Comparison of ENCODE assay signal across 1 cellular context in the genomic region with DNA sequence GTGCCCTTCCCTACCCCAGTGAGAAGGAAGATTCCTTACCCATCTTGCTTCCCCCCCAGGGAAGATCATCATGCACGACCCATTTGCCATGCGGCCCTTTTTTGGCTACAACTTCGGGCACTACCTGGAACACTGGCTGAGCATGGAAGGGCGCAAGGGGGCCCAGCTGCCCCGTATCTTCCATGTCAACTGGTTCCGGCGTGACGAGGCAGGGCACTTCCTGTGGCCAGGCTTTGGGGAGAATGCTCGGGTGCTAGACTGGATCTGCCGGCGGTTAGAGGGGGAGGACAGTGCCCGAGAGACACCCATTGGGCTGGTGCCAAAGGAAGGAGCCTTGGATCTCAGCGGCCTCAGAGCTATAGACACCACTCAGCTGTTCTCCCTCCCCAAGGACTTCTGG.
TF ChIP-seq lines count a peak whose summit lies in the region.

No MANE protein-coding gene starts in this region.

TF ChIP-seq in HepG2, 621 proteins besides CTCF, POLR2A, EP300 and RAD21 (continued from another document and continues in another):
- TF ChIP-seq ATF7 (IDR thresholded peaks at IDR 0.05) (no peak), ATF7 (CRISPR knock-in tag; IDR thresholded peaks at IDR 0.05) (0 out of 2 replicates have a peak, but pooled peaks have one; percentile 45), RARG (CRISPR knock-in tag; IDR thresholded peaks at IDR 0.05; ENCODE audit: low read depth) (no peak), ZNF709 (CRISPR knock-in tag; IDR thresholded peaks at IDR 0.05) (no peak), HIVEP1 (CRISPR knock-in tag; IDR thresholded peaks at IDR 0.05) (peak; percentile 83; the same call in 1 of the 2 replicates), NRL (CRISPR knock-in tag; IDR thresholded peaks at IDR 0.05; ENCODE audit: borderline replicate concordance) (peak; percentile 33; the same call in 1 of the 2 replicates), NFATC3 (CRISPR knock-in tag; IDR thresholded peaks at IDR 0.05) (no peak), ATRX (CRISPR knock-in tag; IDR thresholded peaks at IDR 0.05; ENCODE audit: borderline replicate concordance) (no peak), ZNF891 (CRISPR knock-in tag; IDR thresholded peaks at IDR 0.05) (peak; percentile 57; the same call in 1 of the 2 replicates), POLR2AphosphoS5 (IDR thresholded peaks at IDR 0.05; ENCODE audit: low read depth, low read length) (peak; percentile 37; the same call in 1 of the 2 replicates), ZNF556 (CRISPR knock-in tag; IDR thresholded peaks at IDR 0.05; ENCODE audit: borderline replicate concordance) (no peak), ZNF768 (CRISPR knock-in tag; IDR thresholded peaks at IDR 0.05) (peak; percentile 36; the same call in 1 of the 2 replicates), ZNF678 (CRISPR knock-in tag; IDR thresholded peaks at IDR 0.05) (no peak), AGO2 (optimal IDR thresholded peaks at IDR 0.05; ENCODE audit: low read depth, low read length) (peak; percentile 91), AKAP8 (CRISPR knock-in tag; IDR thresholded peaks at IDR 0.05) (0 out of 2 replicates have a peak, but pooled peaks have one; percentile 1), ZNF225 (CRISPR knock-in tag; IDR thresholded peaks at IDR 0.05) (peak; percentile 52; the same call in 1 of the 2 replicates), ZNF552 (CRISPR knock-in tag; IDR thresholded peaks at IDR 0.05; ENCODE audit: borderline replicate concordance) (no peak), ZNF501 (CRISPR knock-in tag; IDR thresholded peaks at IDR 0.05) (0 out of 2 replicates have a peak, but pooled peaks have one; percentile 7), ESRRA (CRISPR knock-in tag; IDR thresholded peaks at IDR 0.05; ENCODE audit: low read depth) (no peak), ZNF761 (CRISPR knock-in tag; conservative IDR thresholded peaks at IDR 0.05) (0 out of 2 replicates have a peak, but pooled peaks have one; percentile 43), ZNF335 (CRISPR knock-in tag; IDR thresholded peaks at IDR 0.05) (no peak), POLR2G (IDR thresholded peaks at IDR 0.05; ENCODE audit: low read depth, low read length) (peak; percentile 66), ELF4 (CRISPR knock-in tag; IDR thresholded peaks at IDR 0.05; ENCODE audit: borderline replicate concordance) (no peak), MAFG (CRISPR knock-in tag; IDR thresholded peaks at IDR 0.05) (no peak), ZNF605 (CRISPR knock-in tag; IDR thresholded peaks at IDR 0.05) (no peak), ETV5 (CRISPR knock-in tag; IDR thresholded peaks at IDR 0.05; ENCODE audit: borderline replicate concordance) (no peak), ARNT2 (CRISPR knock-in tag; IDR thresholded peaks at IDR 0.05; ENCODE audit: low read depth) (no peak), ZNF776 (CRISPR knock-in tag; IDR thresholded peaks at IDR 0.05) (0 out of 2 replicates have a peak, but pooled peaks have one; percentile 34), XRCC5 (optimal IDR thresholded peaks at IDR 0.05; ENCODE audit: low read length) (no peak), ZNF264 (CRISPR knock-in tag; IDR thresholded peaks at IDR 0.05) (no peak), ZNF607 (CRISPR knock-in tag; IDR thresholded peaks at IDR 0.05; ENCODE audit: borderline replicate concordance) (no peak), ATAD3A (CRISPR knock-in tag; IDR thresholded peaks at IDR 0.05) (no peak), ZFP36 (IDR thresholded peaks at IDR 0.05; ENCODE audit: borderline replicate concordance, low read depth, low read length, partially characterized antibody) (no peak), ZSCAN31 (CRISPR knock-in tag; IDR thresholded peaks at IDR 0.05; ENCODE audit: low read depth) (no peak), ZNF350 (CRISPR knock-in tag; IDR thresholded peaks at IDR 0.05; ENCODE audit: borderline replicate concordance, low read depth) (no peak; the same call in 1 of the 2 replicates)
- TF ChIP-seq, protein P1, sequence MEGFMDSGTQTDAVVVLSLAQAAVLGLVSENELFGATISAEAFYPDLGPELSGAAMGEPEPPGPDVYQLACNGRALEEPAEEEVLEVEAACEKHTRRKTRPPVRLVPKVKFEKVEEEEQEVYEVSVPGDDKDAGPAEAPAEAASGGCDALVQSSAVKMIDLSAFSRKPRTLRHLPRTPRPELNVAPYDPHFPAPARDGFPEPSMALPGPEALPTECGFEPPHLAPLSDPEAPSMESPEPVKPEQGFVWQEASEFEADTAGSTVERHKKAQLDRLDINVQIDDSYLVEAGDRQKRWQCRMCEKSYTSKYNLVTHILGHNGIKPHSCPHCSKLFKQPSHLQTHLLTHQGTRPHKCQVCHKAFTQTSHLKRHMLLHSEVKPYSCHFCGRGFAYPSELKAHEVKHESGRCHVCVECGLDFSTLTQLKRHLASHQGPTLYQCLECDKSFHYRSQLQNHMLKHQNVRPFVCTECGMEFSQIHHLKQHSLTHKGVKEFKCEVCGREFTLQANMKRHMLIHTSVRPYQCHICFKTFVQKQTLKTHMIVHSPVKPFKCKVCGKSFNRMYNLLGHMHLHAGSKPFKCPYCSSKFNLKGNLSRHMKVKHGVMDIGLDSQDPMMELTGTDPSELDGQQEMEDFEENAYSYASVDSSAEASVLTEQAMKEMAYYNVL (CRISPR knock-in tag; IDR thresholded peaks at IDR 0.05; ENCODE audit: borderline replicate concordance): 0 out of 2 replicates have a peak, but pooled peaks have one; percentile 19
- TF ChIP-seq, protein P2, sequence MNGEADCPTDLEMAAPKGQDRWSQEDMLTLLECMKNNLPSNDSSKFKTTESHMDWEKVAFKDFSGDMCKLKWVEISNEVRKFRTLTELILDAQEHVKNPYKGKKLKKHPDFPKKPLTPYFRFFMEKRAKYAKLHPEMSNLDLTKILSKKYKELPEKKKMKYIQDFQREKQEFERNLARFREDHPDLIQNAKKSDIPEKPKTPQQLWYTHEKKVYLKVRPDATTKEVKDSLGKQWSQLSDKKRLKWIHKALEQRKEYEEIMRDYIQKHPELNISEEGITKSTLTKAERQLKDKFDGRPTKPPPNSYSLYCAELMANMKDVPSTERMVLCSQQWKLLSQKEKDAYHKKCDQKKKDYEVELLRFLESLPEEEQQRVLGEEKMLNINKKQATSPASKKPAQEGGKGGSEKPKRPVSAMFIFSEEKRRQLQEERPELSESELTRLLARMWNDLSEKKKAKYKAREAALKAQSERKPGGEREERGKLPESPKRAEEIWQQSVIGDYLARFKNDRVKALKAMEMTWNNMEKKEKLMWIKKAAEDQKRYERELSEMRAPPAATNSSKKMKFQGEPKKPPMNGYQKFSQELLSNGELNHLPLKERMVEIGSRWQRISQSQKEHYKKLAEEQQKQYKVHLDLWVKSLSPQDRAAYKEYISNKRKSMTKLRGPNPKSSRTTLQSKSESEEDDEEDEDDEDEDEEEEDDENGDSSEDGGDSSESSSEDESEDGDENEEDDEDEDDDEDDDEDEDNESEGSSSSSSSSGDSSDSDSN (CRISPR knock-in tag; IDR thresholded peaks at IDR 0.05): 0 out of 2 replicates have a peak, but pooled peaks have one; percentile 41
- TF ChIP-seq, protein P3, sequence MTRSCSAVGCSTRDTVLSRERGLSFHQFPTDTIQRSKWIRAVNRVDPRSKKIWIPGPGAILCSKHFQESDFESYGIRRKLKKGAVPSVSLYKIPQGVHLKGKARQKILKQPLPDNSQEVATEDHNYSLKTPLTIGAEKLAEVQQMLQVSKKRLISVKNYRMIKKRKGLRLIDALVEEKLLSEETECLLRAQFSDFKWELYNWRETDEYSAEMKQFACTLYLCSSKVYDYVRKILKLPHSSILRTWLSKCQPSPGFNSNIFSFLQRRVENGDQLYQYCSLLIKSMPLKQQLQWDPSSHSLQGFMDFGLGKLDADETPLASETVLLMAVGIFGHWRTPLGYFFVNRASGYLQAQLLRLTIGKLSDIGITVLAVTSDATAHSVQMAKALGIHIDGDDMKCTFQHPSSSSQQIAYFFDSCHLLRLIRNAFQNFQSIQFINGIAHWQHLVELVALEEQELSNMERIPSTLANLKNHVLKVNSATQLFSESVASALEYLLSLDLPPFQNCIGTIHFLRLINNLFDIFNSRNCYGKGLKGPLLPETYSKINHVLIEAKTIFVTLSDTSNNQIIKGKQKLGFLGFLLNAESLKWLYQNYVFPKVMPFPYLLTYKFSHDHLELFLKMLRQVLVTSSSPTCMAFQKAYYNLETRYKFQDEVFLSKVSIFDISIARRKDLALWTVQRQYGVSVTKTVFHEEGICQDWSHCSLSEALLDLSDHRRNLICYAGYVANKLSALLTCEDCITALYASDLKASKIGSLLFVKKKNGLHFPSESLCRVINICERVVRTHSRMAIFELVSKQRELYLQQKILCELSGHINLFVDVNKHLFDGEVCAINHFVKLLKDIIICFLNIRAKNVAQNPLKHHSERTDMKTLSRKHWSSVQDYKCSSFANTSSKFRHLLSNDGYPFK (CRISPR knock-in tag; IDR thresholded peaks at IDR 0.05; ENCODE audit: borderline replicate concordance): peak; percentile 20
- TF ChIP-seq, protein P4, sequence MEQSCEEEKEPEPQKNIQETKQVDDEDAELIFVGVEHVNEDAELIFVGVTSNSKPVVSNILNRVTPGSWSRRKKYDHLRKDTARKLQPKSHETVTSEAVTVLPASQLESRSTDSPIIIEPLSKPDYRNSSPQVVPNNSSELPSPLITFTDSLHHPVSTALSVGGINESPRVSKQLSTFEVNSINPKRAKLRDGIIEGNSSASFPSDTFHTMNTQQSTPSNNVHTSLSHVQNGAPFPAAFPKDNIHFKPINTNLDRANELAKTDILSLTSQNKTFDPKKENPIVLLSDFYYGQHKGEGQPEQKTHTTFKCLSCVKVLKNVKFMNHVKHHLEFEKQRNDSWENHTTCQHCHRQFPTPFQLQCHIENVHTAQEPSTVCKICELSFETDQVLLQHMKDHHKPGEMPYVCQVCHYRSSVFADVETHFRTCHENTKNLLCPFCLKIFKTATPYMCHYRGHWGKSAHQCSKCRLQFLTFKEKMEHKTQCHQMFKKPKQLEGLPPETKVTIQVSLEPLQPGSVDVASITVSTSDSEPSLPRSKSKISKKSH (CRISPR knock-in tag; IDR thresholded peaks at IDR 0.05; ENCODE audit: borderline replicate concordance): peak; percentile 61; the same call in 1 of the 2 replicates
- TF ChIP-seq, protein P5, sequence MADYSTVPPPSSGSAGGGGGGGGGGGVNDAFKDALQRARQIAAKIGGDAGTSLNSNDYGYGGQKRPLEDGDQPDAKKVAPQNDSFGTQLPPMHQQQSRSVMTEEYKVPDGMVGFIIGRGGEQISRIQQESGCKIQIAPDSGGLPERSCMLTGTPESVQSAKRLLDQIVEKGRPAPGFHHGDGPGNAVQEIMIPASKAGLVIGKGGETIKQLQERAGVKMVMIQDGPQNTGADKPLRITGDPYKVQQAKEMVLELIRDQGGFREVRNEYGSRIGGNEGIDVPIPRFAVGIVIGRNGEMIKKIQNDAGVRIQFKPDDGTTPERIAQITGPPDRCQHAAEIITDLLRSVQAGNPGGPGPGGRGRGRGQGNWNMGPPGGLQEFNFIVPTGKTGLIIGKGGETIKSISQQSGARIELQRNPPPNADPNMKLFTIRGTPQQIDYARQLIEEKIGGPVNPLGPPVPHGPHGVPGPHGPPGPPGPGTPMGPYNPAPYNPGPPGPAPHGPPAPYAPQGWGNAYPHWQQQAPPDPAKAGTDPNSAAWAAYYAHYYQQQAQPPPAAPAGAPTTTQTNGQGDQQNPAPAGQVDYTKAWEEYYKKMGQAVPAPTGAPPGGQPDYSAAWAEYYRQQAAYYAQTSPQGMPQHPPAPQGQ (CRISPR knock-in tag; IDR thresholded peaks at IDR 0.05; ENCODE audit: borderline replicate concordance): no peak
- TF ChIP-seq, protein P6, sequence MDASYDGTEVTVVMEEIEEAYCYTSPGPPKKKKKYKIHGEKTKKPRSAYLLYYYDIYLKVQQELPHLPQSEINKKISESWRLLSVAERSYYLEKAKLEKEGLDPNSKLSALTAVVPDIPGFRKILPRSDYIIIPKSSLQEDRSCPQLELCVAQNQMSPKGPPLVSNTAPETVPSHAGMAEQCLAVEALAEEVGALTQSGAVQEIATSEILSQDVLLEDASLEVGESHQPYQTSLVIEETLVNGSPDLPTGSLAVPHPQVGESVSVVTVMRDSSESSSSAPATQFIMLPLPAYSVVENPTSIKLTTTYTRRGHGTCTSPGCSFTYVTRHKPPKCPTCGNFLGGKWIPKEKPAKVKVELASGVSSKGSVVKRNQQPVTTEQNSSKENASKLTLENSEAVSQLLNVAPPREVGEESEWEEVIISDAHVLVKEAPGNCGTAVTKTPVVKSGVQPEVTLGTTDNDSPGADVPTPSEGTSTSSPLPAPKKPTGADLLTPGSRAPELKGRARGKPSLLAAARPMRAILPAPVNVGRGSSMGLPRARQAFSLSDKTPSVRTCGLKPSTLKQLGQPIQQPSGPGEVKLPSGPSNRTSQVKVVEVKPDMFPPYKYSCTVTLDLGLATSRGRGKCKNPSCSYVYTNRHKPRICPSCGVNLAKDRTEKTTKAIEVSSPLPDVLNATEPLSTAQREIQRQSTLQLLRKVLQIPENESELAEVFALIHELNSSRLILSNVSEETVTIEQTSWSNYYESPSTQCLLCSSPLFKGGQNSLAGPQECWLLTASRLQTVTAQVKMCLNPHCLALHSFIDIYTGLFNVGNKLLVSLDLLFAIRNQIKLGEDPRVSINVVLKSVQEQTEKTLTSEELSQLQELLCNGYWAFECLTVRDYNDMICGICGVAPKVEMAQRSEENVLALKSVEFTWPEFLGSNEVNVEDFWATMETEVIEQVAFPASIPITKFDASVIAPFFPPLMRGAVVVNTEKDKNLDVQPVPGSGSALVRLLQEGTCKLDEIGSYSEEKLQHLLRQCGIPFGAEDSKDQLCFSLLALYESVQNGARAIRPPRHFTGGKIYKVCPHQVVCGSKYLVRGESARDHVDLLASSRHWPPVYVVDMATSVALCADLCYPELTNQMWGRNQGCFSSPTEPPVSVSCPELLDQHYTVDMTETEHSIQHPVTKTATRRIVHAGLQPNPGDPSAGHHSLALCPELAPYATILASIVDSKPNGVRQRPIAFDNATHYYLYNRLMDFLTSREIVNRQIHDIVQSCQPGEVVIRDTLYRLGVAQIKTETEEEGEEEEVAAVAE (CRISPR knock-in tag; IDR thresholded peaks at IDR 0.05; ENCODE audit: borderline replicate concordance): no peak
- TF ChIP-seq, protein P7, sequence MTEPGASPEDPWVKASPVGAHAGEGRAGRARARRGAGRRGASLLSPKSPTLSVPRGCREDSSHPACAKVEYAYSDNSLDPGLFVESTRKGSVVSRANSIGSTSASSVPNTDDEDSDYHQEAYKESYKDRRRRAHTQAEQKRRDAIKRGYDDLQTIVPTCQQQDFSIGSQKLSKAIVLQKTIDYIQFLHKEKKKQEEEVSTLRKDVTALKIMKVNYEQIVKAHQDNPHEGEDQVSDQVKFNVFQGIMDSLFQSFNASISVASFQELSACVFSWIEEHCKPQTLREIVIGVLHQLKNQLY (CRISPR knock-in tag; IDR thresholded peaks at IDR 0.05): no peak
- TF ChIP-seq, protein P8, sequence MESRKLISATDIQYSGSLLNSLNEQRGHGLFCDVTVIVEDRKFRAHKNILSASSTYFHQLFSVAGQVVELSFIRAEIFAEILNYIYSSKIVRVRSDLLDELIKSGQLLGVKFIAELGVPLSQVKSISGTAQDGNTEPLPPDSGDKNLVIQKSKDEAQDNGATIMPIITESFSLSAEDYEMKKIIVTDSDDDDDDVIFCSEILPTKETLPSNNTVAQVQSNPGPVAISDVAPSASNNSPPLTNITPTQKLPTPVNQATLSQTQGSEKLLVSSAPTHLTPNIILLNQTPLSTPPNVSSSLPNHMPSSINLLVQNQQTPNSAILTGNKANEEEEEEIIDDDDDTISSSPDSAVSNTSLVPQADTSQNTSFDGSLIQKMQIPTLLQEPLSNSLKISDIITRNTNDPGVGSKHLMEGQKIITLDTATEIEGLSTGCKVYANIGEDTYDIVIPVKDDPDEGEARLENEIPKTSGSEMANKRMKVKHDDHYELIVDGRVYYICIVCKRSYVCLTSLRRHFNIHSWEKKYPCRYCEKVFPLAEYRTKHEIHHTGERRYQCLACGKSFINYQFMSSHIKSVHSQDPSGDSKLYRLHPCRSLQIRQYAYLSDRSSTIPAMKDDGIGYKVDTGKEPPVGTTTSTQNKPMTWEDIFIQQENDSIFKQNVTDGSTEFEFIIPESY (CRISPR knock-in tag; IDR thresholded peaks at IDR 0.05): peak; percentile 22; the same call in 1 of the 2 replicates
